Comparison of ENCODE assay signal across 2 cellular contexts in genomic region chr7:92433019-92433418, GRCh38.
TF ChIP-seq lines count a peak whose summit lies in the region.

No MANE protein-coding gene starts in this region.

TF ChIP-seq in HepG2, 621 proteins besides CTCF, POLR2A, EP300 and RAD21:
- no peak for TF ChIP-seq JUNB (CRISPR knock-in tag; IDR thresholded peaks at IDR 0.05; ENCODE audit: borderline replicate concordance)
- TF ChIP-seq MXI1 (IDR thresholded peaks at IDR 0.05; ENCODE audit: borderline replicate concordance, low read depth, low read length), result no peak
- TF ChIP-seq ATF7 (IDR thresholded peaks at IDR 0.05), result peak; percentile 89
- TF ChIP-seq ATF7 (CRISPR knock-in tag; IDR thresholded peaks at IDR 0.05), result no peak
- no peak for TF ChIP-seq ZNF547 (CRISPR knock-in tag; IDR thresholded peaks at IDR 0.05)
- TF ChIP-seq BRD4 (CRISPR knock-in tag; IDR thresholded peaks at IDR 0.05), result no peak
- TF ChIP-seq CREB1 (IDR thresholded peaks at IDR 0.05), result peak; percentile 80
- TF ChIP-seq CREB1 (CRISPR knock-in tag; IDR thresholded peaks at IDR 0.05), result no peak

TF ChIP-seq in K562, 482 proteins besides CTCF, POLR2A, EP300 and RAD21:
- no peak for TF ChIP-seq ID3 (CRISPR knock-in tag; IDR thresholded peaks at IDR 0.05)
- TF ChIP-seq ID3 (tag; IDR thresholded peaks at IDR 0.05), result no peak
- TF ChIP-seq SMC3 (conservative IDR thresholded peaks at IDR 0.05; ENCODE audit: insufficient read depth, low read depth, low read length), result no peak
- no peak for TF ChIP-seq XRCC3 (IDR thresholded peaks at IDR 0.05)
- TF ChIP-seq ATF3 (IDR thresholded peaks at IDR 0.05), result peak; percentile 58
- no peak for TF ChIP-seq ATF3 (CRISPR knock-in tag; conservative IDR thresholded peaks at IDR 0.05)
- no peak for TF ChIP-seq RFX1 (IDR thresholded peaks at IDR 0.05)
